In the genomic region with DNA sequence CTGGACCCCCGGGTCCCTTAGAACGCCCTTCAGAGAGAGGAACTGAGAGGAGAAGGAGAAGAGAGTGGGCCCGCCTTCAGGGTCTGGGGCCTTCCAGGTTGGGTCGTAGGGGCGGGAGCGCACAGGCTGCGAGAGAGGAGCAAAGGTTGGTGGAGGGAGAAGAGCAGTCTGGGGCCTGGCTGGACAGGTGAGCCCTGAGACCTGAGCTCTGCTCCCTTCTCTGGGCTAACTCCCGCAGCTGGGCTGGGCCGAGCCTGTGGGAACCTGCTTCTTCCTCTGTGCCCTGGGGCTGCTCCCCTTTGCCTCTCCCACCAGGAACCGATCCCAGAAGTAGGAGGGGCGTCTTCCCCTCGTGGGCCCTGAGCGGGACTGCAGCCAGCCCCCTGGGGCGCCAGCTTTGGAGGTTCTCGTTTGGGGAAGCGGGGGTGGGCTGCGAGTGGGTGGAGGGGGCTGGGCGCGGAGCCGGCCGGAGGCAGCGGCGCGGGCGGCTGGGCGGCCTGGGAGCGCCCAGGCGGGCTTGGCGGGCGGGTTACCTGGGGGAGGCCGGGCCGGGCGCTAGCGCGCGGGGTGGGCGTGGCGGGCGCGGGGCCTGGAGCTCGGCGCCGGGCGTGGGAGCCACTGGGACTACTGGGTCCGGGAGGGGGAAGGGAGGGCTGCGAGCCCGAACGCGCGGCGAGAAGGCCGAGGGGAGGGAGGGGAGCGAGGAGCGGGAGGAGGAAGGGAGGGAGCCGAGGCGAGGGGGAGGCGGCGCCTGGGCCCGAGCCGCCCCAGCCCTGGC, we compare ENCODE assay signal across 8 cellular contexts. TPM values are rescaled to one million over a fixed set of nuclear protein-coding genes. Genes with fewer than 3 reads are reported as not detected.
DNase-seq lines count a peak whose midpoint lies in the region; ATAC-seq and TF ChIP-seq lines count a peak whose summit lies in the region.

A gene (plus strand): TSS at position 777 of the 778 bp plus-strand sequence. CDS start 4,211 bp downstream, outside the sequence.

- H2AFZ ChIP-seq in DND-41 (ENCODE audit: low read depth, low read length) (peak within 1 kb of the TSS; percentile 66), KMS-11 (ENCODE audit: low read depth) (peak within 1 kb of the TSS; percentile 76)

- H3K4me2 ChIP-seq in DND-41 (ENCODE audit: insufficient read depth, low read length) = peak within 1 kb of the TSS; percentile 99
- peak within 1 kb of the TSS; percentile 70 for H3K4me2 ChIP-seq in KMS-11

- H3K9me3 ChIP-seq in DND-41 (ENCODE audit: insufficient read depth, low read length, severe bottlenecking) (no peaks in the 10 kb centered on the region), body of pancreas (no peaks in the 10 kb centered on the region)

- peak within 1 kb of the TSS; percentile 87 for H3K4me3 Mint-ChIP-seq in T-helper 1 cell treated with Interleukin-12 subunit alpha and Interleukin-12 subunit beta and Interleukin-4 antibody, amounts not matched to agents 30 μg/mL and 1 μg/mL, for 36 hours

- peaks cover 18% of the 10 kb centered on the region for H3K27me3 Mint-ChIP-seq in T-helper 1 cell treated with Interleukin-12 subunit alpha and Interleukin-12 subunit beta and Interleukin-4 antibody, amounts not matched to agents 30 μg/mL and 1 μg/mL, for 36 hours (ENCODE audit: low read depth)

- H3K27me3 ChIP-seq in DND-41 (ENCODE audit: insufficient read depth, low read length, poor library complexity) = no peaks in the 10 kb centered on the region
- H3K27me3 ChIP-seq in KMS-11 (ENCODE audit: insufficient read depth, low read depth) = peaks cover 13% of the 10 kb centered on the region; the same call in 1 of the 2 replicates
- H3K27me3 ChIP-seq in body of pancreas = no peaks in the 10 kb centered on the region

- TF ChIP-seq POLR2A in body of pancreas (IDR thresholded peaks at IDR 0.05) = peak; percentile 36 to 70 (median 60)

- DNase-seq in DND-41 (peak; percentile 80), body of pancreas (peak; percentile 75 to 85 (median 82)), hypothalamus (lab: John Stamatoyannopoulos, UW) (peak in 48 of 51 donors; percentile 33 to 91 (median 80)), putamen (ENCODE audit: low spot score) (peak; percentile 88)

- WGBS in body of pancreas, 2 donors = 2 to 5% methylated on average over 10 to 40 of the region's 60 CpGs

- H3K4me1 Mint-ChIP-seq in T-helper 1 cell treated with Interleukin-12 subunit alpha and Interleukin-12 subunit beta and Interleukin-4 antibody, amounts not matched to agents 30 μg/mL and 1 μg/mL, for 36 hours (ENCODE audit: low read depth) = peaks cover 23% of the 10 kb centered on the region

- peaks cover 35% of the 10 kb centered on the region for H3K79me2 ChIP-seq in DND-41 (ENCODE audit: insufficient read depth, low read length)
- H3K79me2 ChIP-seq in KMS-11 (ENCODE audit: insufficient read depth, low read depth) = no peaks in the 10 kb centered on the region

- H3K27ac ChIP-seq in DND-41 (ENCODE audit: low read length) = peak within 1 kb of the TSS; percentile 72
- no peak within 1 kb of the TSS for H3K27ac ChIP-seq in KMS-11
- H3K27ac ChIP-seq in body of pancreas = peak within 1 kb of the TSS; percentile 92 to 97 (median 96)

- peak; percentile 87 for ATAC-seq in DND-41 (ENCODE audit: insufficient read depth, low read depth)
- ATAC-seq in body of pancreas = peak; percentile 68
- no peak for ATAC-seq in HG02678 (IDR thresholded peaks at IDR 0.05; ENCODE audit: unreplicated experiment)
- ATAC-seq in GM21576 (IDR thresholded peaks at IDR 0.05; ENCODE audit: unreplicated experiment) = no peak

- peak within 1 kb of the TSS; percentile 64 for H3K27ac Mint-ChIP-seq in T-helper 1 cell treated with Interleukin-12 subunit alpha and Interleukin-12 subunit beta and Interleukin-4 antibody, amounts not matched to agents 30 μg/mL and 1 μg/mL, for 36 hours

- intact Hi-C loops in body of pancreas (cut with DNase I) = no loop called here

- 0 out of 2 replicates have a peak, but pooled peaks cover under 1% of the 10 kb centered on the region for H3K36me3 ChIP-seq in DND-41 (ENCODE audit: insufficient read depth, low read length)
- no peaks in the 10 kb centered on the region for H3K36me3 ChIP-seq in KMS-11 (ENCODE audit: insufficient read depth)
- H3K36me3 ChIP-seq in body of pancreas (replicated peaks in 1 of 2; ENCODE audit: insufficient read depth in 1 of 2, low read depth in 2 of 2) = peaks cover 0 to 1% of the 10 kb centered on the region in 2 donors

- peaks cover 36% of the 10 kb centered on the region for H3K4me1 ChIP-seq in DND-41 (ENCODE audit: insufficient read depth, low read length)
- H3K4me1 ChIP-seq in KMS-11 (ENCODE audit: low read depth, poor library complexity, severe bottlenecking) = peaks cover 5% of the 10 kb centered on the region
- H3K4me1 ChIP-seq in body of pancreas = peaks cover 55% of the 10 kb centered on the region

- H3K9me3 Mint-ChIP-seq in T-helper 1 cell treated with Interleukin-12 subunit alpha and Interleukin-12 subunit beta and Interleukin-4 antibody, amounts not matched to agents 30 μg/mL and 1 μg/mL, for 36 hours = no peaks in the 10 kb centered on the region

- H3K9ac ChIP-seq in DND-41 (ENCODE audit: low read depth, low read length) (peak within 1 kb of the TSS; percentile 70), KMS-11 (peak within 1 kb of the TSS; percentile 9; the same call in 1 of the 2 replicates)

- H4K20me1 ChIP-seq in DND-41 (ENCODE audit: insufficient read depth, low read length) = 0 out of 2 replicates have a peak, but pooled peaks cover 4% of the 10 kb centered on the region
- H4K20me1 ChIP-seq in KMS-11 (ENCODE audit: insufficient read depth) = no peaks in the 10 kb centered on the region

- TF ChIP-seq CTCF in DND-41 (IDR thresholded peaks at IDR 0.05; ENCODE audit: borderline replicate concordance, extremely low read depth, low read length, poor library complexity, severe bottlenecking) = no peak
- no peak for TF ChIP-seq CTCF in KMS-11 (conservative IDR thresholded peaks at IDR 0.05; ENCODE audit: low read depth, low read length)
- peak in 1 of 7 experiments; percentile 12 for TF ChIP-seq CTCF in body of pancreas (IDR thresholded peaks at IDR 0.05)

- peaks cover 6% of the 10 kb centered on the region for H3K36me3 Mint-ChIP-seq in T-helper 1 cell treated with Interleukin-12 subunit alpha and Interleukin-12 subunit beta and Interleukin-4 antibody, amounts not matched to agents 30 μg/mL and 1 μg/mL, for 36 hours (ENCODE audit: low read depth)

- peak within 1 kb of the TSS; percentile 50 to 88 for H3K4me3 ChIP-seq in DND-41 (ENCODE audit: low read depth in 1 of 2, low read length in 2 of 2)
- no peak within 1 kb of the TSS for H3K4me3 ChIP-seq in KMS-11 (IDR thresholded peaks at IDR 0.05; ENCODE audit: insufficient read depth, low read depth, low read length)
- H3K4me3 ChIP-seq in body of pancreas = peak within 1 kb of the TSS; percentile 51 to 78

RNA-seq across cellular contexts. Expression of the gene that starts here (rescaled TPM):
- 10 to 100 TPM; 90.3 to 97.3 TPM for total RNA-seq in body of pancreas

Comparison
In these comparisons a context has a peak if more than half of its experiments do, and no peak if none do; other contexts are left out.
1. ATAC-seq: peak in DND-41 (single experiment) and body of pancreas (single experiment); none in HG02678 (single experiment) and GM21576 (single experiment).
2. Peak in every context shown above with its lines, with median percentiles within 50 percentile points of each other: DNase-seq.